In the genomic region with DNA sequence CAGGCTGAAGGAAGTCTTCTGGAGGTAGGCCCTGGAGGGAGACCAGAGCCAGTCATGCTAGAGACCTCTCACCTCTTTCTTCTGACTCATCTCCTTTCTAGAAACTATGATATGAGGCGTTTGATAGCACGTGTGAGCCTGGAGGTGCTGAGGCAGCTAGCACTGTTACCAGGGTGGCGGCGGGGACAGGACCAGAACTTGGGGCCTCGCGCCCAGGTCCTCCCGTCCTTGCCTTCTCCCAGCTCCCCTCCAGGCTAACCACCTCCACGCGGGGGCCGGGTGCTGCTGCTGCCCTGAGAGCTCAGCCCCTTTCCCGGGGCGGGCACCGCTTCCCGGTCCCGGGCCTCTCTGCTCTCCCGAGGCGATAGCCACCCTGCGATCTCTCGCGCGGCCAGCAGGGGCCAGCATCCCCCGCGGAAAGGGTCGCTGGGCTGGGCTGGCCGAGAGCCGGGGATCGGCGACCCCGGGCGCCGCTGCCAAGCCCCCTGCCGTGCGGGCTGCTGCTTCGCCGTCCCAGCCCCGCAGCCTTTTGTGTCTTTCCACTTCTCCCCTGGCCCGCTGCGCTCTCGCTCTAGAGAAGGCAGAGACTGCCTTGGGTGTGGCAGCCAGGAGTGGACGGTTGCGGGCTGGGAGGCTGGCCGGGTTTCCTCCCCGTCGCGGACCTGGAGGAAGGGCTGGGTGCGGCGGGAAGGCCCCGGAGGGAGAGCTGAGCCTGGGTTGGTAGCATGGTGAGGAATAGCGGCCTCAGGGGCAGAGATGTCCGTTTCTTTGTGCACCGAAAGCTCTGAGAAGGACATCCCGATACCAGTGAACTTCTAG, we compare ENCODE assay signal across 1 cellular context.
TF ChIP-seq lines count a peak whose summit lies in the region.

No MANE protein-coding gene starts in this region.

TF ChIP-seq in IMR-90, 13 proteins besides CTCF, POLR2A, EP300 and RAD21 (continued from another document):
- TF ChIP-seq RFX5 (IDR thresholded peaks at IDR 0.05; ENCODE audit: low read depth, low read length) (no peak), FOS (IDR thresholded peaks at IDR 0.05; ENCODE audit: low read depth, low read length) (0 out of 2 replicates have a peak, but pooled peaks have one; percentile 6), MXI1 (IDR thresholded peaks at IDR 0.05; ENCODE audit: borderline replicate concordance, low read depth, low read length) (peak; percentile 65), RCOR1 (IDR thresholded peaks at IDR 0.05; ENCODE audit: insufficient replicate concordance, low read length) (no peak), SMC3 (IDR thresholded peaks at IDR 0.05; ENCODE audit: low read depth, low read length) (peak; percentile 94)
